Comparison of ENCODE assay signal across 9 cellular contexts in genomic region chr15:73928241-73928579, GRCh38. TPM values are rescaled to one million over a fixed set of nuclear protein-coding genes. Genes with fewer than 3 reads are reported as not detected.
DNase-seq lines count a peak whose midpoint lies in the region; ATAC-seq and TF ChIP-seq lines count a peak whose summit lies in the region.
"Had no signal": no experiment of that assay in that cellular context is flagged by ENCODE, and none has a peak within 500 bp of the region (broad histone marks: within the 10 kb centered on the region; RNA-seq: fewer than 3 reads in every experiment).

No MANE protein-coding gene starts in this region.

- H3K27ac ChIP-seq in CD4-positive, CD25-positive, alpha-beta regulatory T cell (ENCODE audit: insufficient read depth, low read length, poor library complexity, severe bottlenecking) = peak overlapping the region; percentile 68

- no peaks in the 10 kb centered on the region for H3K36me3 ChIP-seq in CD4-positive, CD25-positive, alpha-beta regulatory T cell (ENCODE audit: control insufficient read depth, insufficient read depth, low read length)
- H3K36me3 ChIP-seq in neuron (ENCODE audit: insufficient read depth, low read length) = no peaks in the 10 kb centered on the region

- peak overlapping the region; percentile 44 for H3K4me3 ChIP-seq in CD4-positive, CD25-positive, alpha-beta regulatory T cell (ENCODE audit: low read depth, low read length)
- H3K4me3 ChIP-seq in NB4 (ENCODE audit: low read depth, low read length) = peak overlapping the region; percentile 28
- H3K4me3 ChIP-seq in neuron (ENCODE audit: low read length) = peak overlapping the region; percentile 16

- ATAC-seq in CD4-positive, CD25-positive, alpha-beta regulatory T cell (ENCODE audit: low read depth in 2 of 2) = no peak
- no peak for ATAC-seq in effector memory CD8-positive, alpha-beta T cell (replicated peaks)
- ATAC-seq in HG03097 (IDR thresholded peaks at IDR 0.05; ENCODE audit: low FRiP score, unreplicated experiment) = no peak
- ATAC-seq in HG02678 (IDR thresholded peaks at IDR 0.05; ENCODE audit: unreplicated experiment) = no peak
- ATAC-seq in GM18511 (IDR thresholded peaks at IDR 0.05; ENCODE audit: unreplicated experiment) = no peak

- peak overlapping the region; percentile 7 to 86 (median 56) for H3K4me3 Mint-ChIP-seq in CD4-positive, CD25-positive, alpha-beta regulatory T cell
- H3K4me3 Mint-ChIP-seq in effector memory CD8-positive, alpha-beta T cell = peak overlapping the region; percentile 81 to 85

- peak overlapping the region in 2 of 3 donors; percentile 32 to 42 for H3K27ac Mint-ChIP-seq in CD4-positive, CD25-positive, alpha-beta regulatory T cell
- H3K27ac Mint-ChIP-seq in effector memory CD8-positive, alpha-beta T cell = peak overlapping the region in 1 of 2 donors; percentile 62

- H3K4me1 Mint-ChIP-seq in CD4-positive, CD25-positive, alpha-beta regulatory T cell = peaks cover 4 to 56% (median 35%) of the 10 kb centered on the region in 4 donors
- peaks cover 37 to 39% of the 10 kb centered on the region in 2 donors for H3K4me1 Mint-ChIP-seq in effector memory CD8-positive, alpha-beta T cell (ENCODE audit: low read depth in 2 of 2)

- no peaks in the 10 kb centered on the region for H3K9me3 ChIP-seq in CD4-positive, CD25-positive, alpha-beta regulatory T cell (ENCODE audit: control insufficient read depth in 2 of 2, low read length in 2 of 2)
- H3K9me3 ChIP-seq in neuron (ENCODE audit: low read length) = no peaks in the 10 kb centered on the region

- no peaks in the 10 kb centered on the region for H3K9me3 Mint-ChIP-seq in CD4-positive, CD25-positive, alpha-beta regulatory T cell
- no peaks in the 10 kb centered on the region for H3K9me3 Mint-ChIP-seq in effector memory CD8-positive, alpha-beta T cell

- no peak for TF ChIP-seq CTCF in NB4 (IDR thresholded peaks at IDR 0.05; ENCODE audit: low read depth, low read length)

- no peak for DNase-seq in CD4-positive, CD25-positive, alpha-beta regulatory T cell
- DNase-seq in NB4 (ENCODE audit: low read depth) = no peak
- no peak for DNase-seq in effector memory CD8-positive, alpha-beta T cell
- no peak for DNase-seq in retina
- DNase-seq: hippocampal formation had no signal

- peaks cover 55% of the 10 kb centered on the region for H3K4me1 ChIP-seq in CD4-positive, CD25-positive, alpha-beta regulatory T cell (ENCODE audit: control insufficient read depth, insufficient read depth, low read length, poor library complexity, severe bottlenecking)
- H3K4me1 ChIP-seq in neuron (ENCODE audit: insufficient read depth, low read length) = peaks cover 43% of the 10 kb centered on the region

- no peaks in the 10 kb centered on the region for H3K27me3 ChIP-seq in CD4-positive, CD25-positive, alpha-beta regulatory T cell (ENCODE audit: control insufficient read depth, insufficient read depth, low read length)
- no peaks in the 10 kb centered on the region for H3K27me3 ChIP-seq in neuron (ENCODE audit: insufficient read depth, low read length)

- H3K27me3 Mint-ChIP-seq in CD4-positive, CD25-positive, alpha-beta regulatory T cell = peaks cover 5% of the 10 kb centered on the region
- H3K27me3 Mint-ChIP-seq in effector memory CD8-positive, alpha-beta T cell = no peaks in the 10 kb centered on the region

- H3K36me3 Mint-ChIP-seq in CD4-positive, CD25-positive, alpha-beta regulatory T cell = no peaks in the 10 kb centered on the region
- H3K36me3 Mint-ChIP-seq in effector memory CD8-positive, alpha-beta T cell (ENCODE audit: insufficient read depth) = peaks cover 14% of the 10 kb centered on the region

- TF ChIP-seq POLR2A in NB4 (IDR thresholded peaks at IDR 0.05; ENCODE audit: extremely low read depth, insufficient read length) = no peak

- no peak overlapping the region for H2AFZ ChIP-seq in neuron (ENCODE audit: low read depth, low read length)

RNA-seq across cellular contexts. Expression of gene LOXL1, which starts 1.9 kb away (rescaled TPM):
- total RNA-seq in CD4-positive, CD25-positive, alpha-beta regulatory T cell = 7.3 TPM
- polyA plus RNA-seq in CD4-positive, CD25-positive, alpha-beta regulatory T cell = 10 to 100 TPM in 2 of 4 donors, 1 to 10 TPM in 2; 6.8 to 24.2 (median 10.0) TPM

RNA-seq across cellular contexts. Expression of gene TBC1D21, which starts 54.8 kb away (rescaled TPM):
- not detected for total RNA-seq in CD4-positive, CD25-positive, alpha-beta regulatory T cell
- not detected for polyA plus RNA-seq in CD4-positive, CD25-positive, alpha-beta regulatory T cell
